In genomic region chr9:63816742-63817621, GRCh38 we compare ENCODE assay signal across 8 cellular contexts.
DNase-seq lines count a peak whose midpoint lies in the region; ATAC-seq and TF ChIP-seq lines count a peak whose summit lies in the region.

No MANE protein-coding gene starts in this region.

- H3K4me3 ChIP-seq in ACC112 (ENCODE audit: low read depth, low read length) (peak overlapping the region; percentile 67), epithelial cell of proximal tubule (ENCODE audit: low read depth, low read length) (peak overlapping the region; percentile 50), muscle layer of colon (ENCODE audit: low read depth in 1 of 2, low read length in 2 of 2) (peak overlapping the region; percentile 26 to 51)

- peak; percentile 26 to 78 (median 62) for DNase-seq in activated CD8-positive, alpha-beta memory T cell treated with anti-CD3 and anti-CD28 coated beads for 48 hours (ENCODE audit: low read depth in 2 of 3, low spot score in 2 of 3)
- DNase-seq in epithelial cell of proximal tubule (ENCODE audit: low read depth) = peak; percentile 13
- DNase-seq in stimulated activated CD8-positive, alpha-beta memory T cell treated with anti-CD3 and anti-CD28 coated beads, Interleukin-7, amount 100 ng/mL, for 24 hours (ENCODE audit: low read depth) = peak; percentile 55
- DNase-seq in DMS153 (lab: John Stamatoyannopoulos, UW) = no peak

- peak overlapping the region; percentile 26 for H2AFZ ChIP-seq in ACC112 (ENCODE audit: low read length, unreplicated experiment)

- no peak for TF ChIP-seq CTCF in epithelial cell of proximal tubule (conservative IDR thresholded peaks at IDR 0.05; ENCODE audit: low read depth, low read length)

- H3K27ac ChIP-seq in ACC112 (ENCODE audit: low read depth, low read length) (no peak overlapping the region), muscle layer of colon (ENCODE audit: low read depth, low read length) (no peak overlapping the region)

- H3K4me1 ChIP-seq in ACC112 (ENCODE audit: control insufficient read depth, insufficient read depth, low read length, unreplicated experiment) (no peaks in the 10 kb centered on the region), muscle layer of colon (ENCODE audit: insufficient read depth, low read length) (peaks cover 3% of the 10 kb centered on the region)

- ATAC-seq in GM19351 (IDR thresholded peaks at IDR 0.05; ENCODE audit: unreplicated experiment) = peak; percentile 56
- peak; percentile 39 for ATAC-seq in HG03469 (IDR thresholded peaks at IDR 0.05; ENCODE audit: unreplicated experiment)

- peaks cover 12% of the 10 kb centered on the region; the same call in 1 of the 2 replicates for H3K27me3 ChIP-seq in ACC112 (ENCODE audit: insufficient read depth, low read length)
- H3K27me3 ChIP-seq in muscle layer of colon (ENCODE audit: control insufficient read depth in 1 of 2, insufficient read depth in 2 of 2, low read length in 2 of 2) = peaks cover 0 to 13% of the 10 kb centered on the region in 2 donors

- H3K36me3 ChIP-seq in ACC112 (ENCODE audit: insufficient read depth, low read length) = no peaks in the 10 kb centered on the region
- no peaks in the 10 kb centered on the region for H3K36me3 ChIP-seq in muscle layer of colon (ENCODE audit: insufficient read depth, low read length)

- H3K9me3 ChIP-seq in muscle layer of colon (ENCODE audit: low read length) = no peaks in the 10 kb centered on the region

- H3K9ac ChIP-seq in muscle layer of colon (ENCODE audit: low read length) = no peak overlapping the region

- no peaks in the 10 kb centered on the region for H3K79me2 ChIP-seq in ACC112 (ENCODE audit: control insufficient read depth, insufficient read depth, low read length, unreplicated experiment)
